In the genomic region with DNA sequence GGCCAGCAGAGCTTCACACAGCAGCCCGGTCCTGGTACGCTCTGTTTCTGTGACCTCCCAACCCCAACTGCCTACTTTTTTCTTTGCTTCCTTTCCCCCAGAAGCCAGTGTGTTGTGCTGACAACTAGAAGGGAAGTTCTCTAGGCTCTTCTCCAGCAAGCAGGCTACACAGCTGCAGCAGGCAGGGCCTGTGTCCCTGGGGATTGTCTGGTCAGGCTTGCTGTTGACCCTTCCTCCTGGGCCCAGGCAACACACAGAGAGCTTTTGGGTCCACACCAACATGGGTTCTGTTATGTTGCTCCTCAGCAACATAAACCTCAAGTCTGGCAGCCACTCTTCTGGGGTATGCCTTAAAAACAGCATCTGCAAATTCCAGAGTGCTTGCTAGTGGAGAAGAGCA, we compare ENCODE assay signal across 11 cellular contexts. TPM values are rescaled to one million over a fixed set of nuclear protein-coding genes. Genes with fewer than 3 reads are reported as not detected.
DNase-seq lines count a peak whose midpoint lies in the region; ATAC-seq and TF ChIP-seq lines count a peak whose summit lies in the region.
"Had no signal": no experiment of that assay in that cellular context is flagged by ENCODE, and none has a peak within 500 bp of the region (broad histone marks: within the 10 kb centered on the region; RNA-seq: fewer than 3 reads in every experiment).

No MANE protein-coding gene starts in this region.

- intact Hi-C loops in sciatic nerve (cut with DNase I), result no loop called here

- peaks cover 18% of the 10 kb centered on the region for H3K36me3 Mint-ChIP-seq in chondrocyte (ENCODE audit: low read depth)
- H3K36me3 Mint-ChIP-seq in endothelial cell (ENCODE audit: low read depth, unreplicated experiment), result peaks cover 8% of the 10 kb centered on the region

- H3K4me1 Mint-ChIP-seq in chondrocyte (ENCODE audit: low read depth) (peaks cover 32% of the 10 kb centered on the region), endothelial cell (ENCODE audit: unreplicated experiment) (peaks cover 15% of the 10 kb centered on the region)

- peak overlapping the region; percentile 49 for H3K27ac Mint-ChIP-seq in chondrocyte (ENCODE audit: unreplicated experiment)
- H3K27ac Mint-ChIP-seq in endothelial cell (ENCODE audit: unreplicated experiment), result no peak overlapping the region
- H3K27ac Mint-ChIP-seq: activated CD4-positive, alpha-beta T cell treated with anti-CD3 and anti-CD28 coated beads, Interleukin-2, amount 10 ng/mL, durations not matched to agents 24 days and 14 days; naive thymus-derived CD8-positive, alpha-beta T cell had no signal

- no peak for TF ChIP-seq CTCF in C4-2B (conservative IDR thresholded peaks at IDR 0.05)
- TF ChIP-seq CTCF in chondrocyte (IDR thresholded peaks at IDR 0.05), result no peak
- TF ChIP-seq CTCF in endothelial cell (IDR thresholded peaks at IDR 0.05; ENCODE audit: unreplicated experiment), result no peak

- DNase-seq in chondrocyte (ENCODE audit: low spot score) (no peak), hepatic stellate cell (ENCODE audit: low spot score) (peak; percentile 52), sciatic nerve (ENCODE audit: low spot score) (peak; percentile 73), endothelial cell (ENCODE audit: low spot score) (no peak), retina (no peak)

- H3K9me3 Mint-ChIP-seq in chondrocyte (ENCODE audit: low read depth), result no peaks in the 10 kb centered on the region
- H3K9me3 Mint-ChIP-seq in endothelial cell (ENCODE audit: unreplicated experiment), result no peaks in the 10 kb centered on the region
- H3K9me3 Mint-ChIP-seq: activated CD4-positive, alpha-beta T cell treated with anti-CD3 and anti-CD28 coated beads, Interleukin-2, amount 10 ng/mL, durations not matched to agents 24 days and 14 days; naive thymus-derived CD8-positive, alpha-beta T cell had no signal

- no peak overlapping the region for H3K4me3 Mint-ChIP-seq in chondrocyte (ENCODE audit: unreplicated experiment)
- H3K4me3 Mint-ChIP-seq in endothelial cell (ENCODE audit: unreplicated experiment), result no peak overlapping the region
- H3K4me3 Mint-ChIP-seq: activated CD4-positive, alpha-beta T cell treated with anti-CD3 and anti-CD28 coated beads, Interleukin-2, amount 10 ng/mL, durations not matched to agents 24 days and 14 days; naive thymus-derived CD8-positive, alpha-beta T cell had no signal

- ATAC-seq in sciatic nerve (peak; percentile 93), GM19455 (IDR thresholded peaks at IDR 0.05; ENCODE audit: unreplicated experiment) (no peak), HG02884 (IDR thresholded peaks at IDR 0.05; ENCODE audit: unreplicated experiment) (no peak)

- H3K27me3 Mint-ChIP-seq in chondrocyte (ENCODE audit: low read depth) (no peaks in the 10 kb centered on the region), endothelial cell (ENCODE audit: unreplicated experiment) (peaks cover 4% of the 10 kb centered on the region)
- H3K27me3 Mint-ChIP-seq: activated CD4-positive, alpha-beta T cell treated with anti-CD3 and anti-CD28 coated beads, Interleukin-2, amount 10 ng/mL, durations not matched to agents 24 days and 14 days; naive thymus-derived CD8-positive, alpha-beta T cell had no signal

- peak overlapping the region; percentile 27; the same call in 1 of the 2 replicates for H3K27ac ChIP-seq in C4-2B
- H3K27ac ChIP-seq: epithelial cell of prostate had no signal

RNA-seq across cellular contexts. Expression of gene TSPAN3, which starts 36.2 kb away (rescaled TPM):
- total RNA-seq in chondrocyte, result 242 to 333 TPM (median 250 TPM) in 3 replicates
- total RNA-seq in sciatic nerve, result 150 TPM
- 140 TPM for total RNA-seq in endothelial cell (ENCODE audit: unreplicated experiment)

Comparison
In these comparisons a context has a peak if more than half of its experiments do, and no peak if none do; other contexts are left out.
1. DNase-seq: peak in hepatic stellate cell (single experiment) and sciatic nerve (single experiment); none in chondrocyte (single experiment), endothelial cell (single experiment) and retina (single experiment).